20 cellular contexts compared by ENCODE assay signal in genomic region chr16:80680839-80681238, GRCh38.
"Had no signal": no experiment of that assay in that cellular context is flagged by ENCODE, and none has a peak within 500 bp of the region (broad histone marks: within the 10 kb centered on the region; RNA-seq: fewer than 3 reads in every experiment).

No MANE protein-coding gene starts in this region.

- H3K4me3 Mint-ChIP-seq: immature natural killer cell; neural progenitor cell; stimulated activated effector memory CD8-positive, alpha-beta T cell treated with anti-CD3 and anti-CD28 coated beads, Interleukin-12 subunit alpha, Interleukin-12 subunit beta, amount 100 ng/mL, for 72 hours; T-helper 2 cell treated with Interferon-gamma antibody and Interleukin-4, amounts not matched to agents 5 μg/mL and 100 μg/mL, for 36 hours had no signal

- DNase-seq: activated CD8-positive, alpha-beta memory T cell treated with anti-CD3 and anti-CD28 coated beads, Interleukin-2, amount 50 U/mL, for 4 hours; activated gamma-delta T cell; activated T-cell treated with anti-CD3 and anti-CD28 coated beads, Interleukin-2, amount 50 U/mL, for 48 hours; amniotic stem cell; body of pancreas; central memory CD4-positive, alpha-beta T cell; cortex of kidney; effector CD8-positive, alpha-beta T cell; foreskin keratinocyte; heart left ventricle; immature natural killer cell; left cardiac atrium; midbrain; SW 1271; tibial artery; uterus had no signal

- H3K4me1 Mint-ChIP-seq: neural progenitor cell had no signal

- ATAC-seq: body of pancreas, foreskin keratinocyte, heart left ventricle, left cardiac atrium had no signal

- H3K9me3 Mint-ChIP-seq: stimulated activated effector memory CD8-positive, alpha-beta T cell treated with anti-CD3 and anti-CD28 coated beads, Interleukin-12 subunit alpha, Interleukin-12 subunit beta, amount 100 ng/mL, for 72 hours had no signal

- H3K27ac ChIP-seq: body of pancreas, foreskin keratinocyte, heart left ventricle, neural progenitor cell, parathyroid adenoma, tibial artery, uterus had no signal

- H3K27ac Mint-ChIP-seq: immature natural killer cell; neural progenitor cell; stimulated activated effector memory CD8-positive, alpha-beta T cell treated with anti-CD3 and anti-CD28 coated beads, Interleukin-12 subunit alpha, Interleukin-12 subunit beta, amount 100 ng/mL, for 72 hours; T-helper 2 cell treated with Interferon-gamma antibody and Interleukin-4, amounts not matched to agents 5 μg/mL and 100 μg/mL, for 36 hours had no signal

- H3K36me3 Mint-ChIP-seq: immature natural killer cell had no signal
